Comparison of ENCODE assay signal across 16 cellular contexts in the genomic region with DNA sequence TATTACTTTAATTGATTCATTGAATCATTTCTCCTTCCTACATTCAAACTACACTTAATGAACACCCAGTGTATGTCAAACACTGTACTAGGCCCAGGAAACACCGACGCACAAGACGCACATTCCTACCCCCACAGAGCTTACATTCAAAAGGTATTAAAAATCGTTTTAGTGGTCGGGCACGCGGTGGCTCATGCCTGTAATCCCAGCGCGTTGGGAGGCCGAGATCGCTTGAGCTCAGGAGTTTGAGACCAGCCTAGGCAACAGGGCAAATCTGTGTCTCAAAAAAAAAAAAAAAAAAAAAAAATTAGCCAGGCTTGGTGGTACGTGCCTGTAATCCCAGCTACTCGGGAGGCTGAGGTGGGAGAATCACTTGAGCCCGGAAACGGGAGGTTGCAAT. TPM values are rescaled to one million over a fixed set of nuclear protein-coding genes. Genes with fewer than 3 reads are reported as not detected.
A peak's percentile ranks its signal among the peaks of the same experiment; 100 is the strongest.
DNase-seq lines count a peak whose midpoint lies in the region; ATAC-seq and TF ChIP-seq lines count a peak whose summit lies in the region.
"Had no signal": no experiment of that assay in that cellular context is flagged by ENCODE, and none has a peak within 500 bp of the region (broad histone marks: within the 10 kb centered on the region; RNA-seq: fewer than 3 reads in every experiment).

No MANE protein-coding gene starts in this region.

- H3K4me3 ChIP-seq in GM23338 (peak overlapping the region; percentile 57), sigmoid colon (no peak overlapping the region), left lung (no peak overlapping the region)

- WGBS in sigmoid colon, 2 donors = 12 to 20% methylated on average over 15 of the region's 15 CpGs

- ATAC-seq in GM23338 (no peak), left lung (no peak)
- no peak for ATAC-seq in activated naive CD8-positive, alpha-beta T cell treated with anti-CD3 and anti-CD28 coated beads, Interleukin-2, amount 50 U/mL, for 24 hours

- no peaks in the 10 kb centered on the region for H3K9me2 ChIP-seq in GM23338 (ENCODE audit: insufficient read depth)
- H3K9me2 ChIP-seq: SK-N-SH had no signal

- intact Hi-C loops in sigmoid colon (cut with DNase I) (no loop called here), left lung (cut with DNase I) (loop anchor here in 1 of 2 donors (10.0 kb wide), 1 partner anchor 198 kb away; no protein-coding TSS in a partner anchor)

- no peak overlapping the region for H3K27ac Mint-ChIP-seq in activated CD4-positive, alpha-beta T cell treated with anti-CD3 and anti-CD28 coated beads, Interleukin-2, amount 10 ng/mL, durations not matched to agents 7 days and 5 days
- H3K27ac Mint-ChIP-seq in GM23338 = no peak overlapping the region
- no peak overlapping the region for H3K27ac Mint-ChIP-seq in activated naive CD8-positive, alpha-beta T cell treated with anti-CD3 and anti-CD28 coated beads, Interleukin-2, amount 50 U/mL, for 24 hours
- H3K27ac Mint-ChIP-seq in neural crest cell (ENCODE audit: unreplicated experiment) = no peak overlapping the region

- H3K36me3 Mint-ChIP-seq in activated CD4-positive, alpha-beta T cell treated with anti-CD3 and anti-CD28 coated beads, Interleukin-2, amount 10 ng/mL, durations not matched to agents 7 days and 5 days (ENCODE audit: low read depth) = peaks cover 9% of the 10 kb centered on the region
- H3K36me3 Mint-ChIP-seq in GM23338 (ENCODE audit: low read depth) (no peaks in the 10 kb centered on the region), neural crest cell (ENCODE audit: low read depth) (no peaks in the 10 kb centered on the region)
- H3K36me3 Mint-ChIP-seq in activated naive CD8-positive, alpha-beta T cell treated with anti-CD3 and anti-CD28 coated beads, Interleukin-2, amount 50 U/mL, for 24 hours (ENCODE audit: low read depth) = no peaks in the 10 kb centered on the region

- H3K4me1 Mint-ChIP-seq in activated CD4-positive, alpha-beta T cell treated with anti-CD3 and anti-CD28 coated beads, Interleukin-2, amount 10 ng/mL, durations not matched to agents 7 days and 5 days = peaks cover 60% of the 10 kb centered on the region
- H3K4me1 Mint-ChIP-seq in GM23338 = peaks cover 37% of the 10 kb centered on the region
- peaks cover 34% of the 10 kb centered on the region for H3K4me1 Mint-ChIP-seq in activated naive CD8-positive, alpha-beta T cell treated with anti-CD3 and anti-CD28 coated beads, Interleukin-2, amount 50 U/mL, for 24 hours
- H3K4me1 Mint-ChIP-seq in neural crest cell = peaks cover 47% of the 10 kb centered on the region

- H3K79me2 ChIP-seq in GM23338 (replicated peaks; ENCODE audit: insufficient read depth) = no peaks in the 10 kb centered on the region

- H3K9me3 Mint-ChIP-seq in activated CD4-positive, alpha-beta T cell treated with anti-CD3 and anti-CD28 coated beads, Interleukin-2, amount 10 ng/mL, durations not matched to agents 7 days and 5 days = peaks cover 2% of the 10 kb centered on the region
- peaks cover 3% of the 10 kb centered on the region; the same call in 1 of the 3 replicates for H3K9me3 Mint-ChIP-seq in GM23338
- H3K9me3 Mint-ChIP-seq in activated naive CD8-positive, alpha-beta T cell treated with anti-CD3 and anti-CD28 coated beads, Interleukin-2, amount 50 U/mL, for 24 hours = peaks cover 3% of the 10 kb centered on the region
- H3K9me3 Mint-ChIP-seq in neural crest cell = no peaks in the 10 kb centered on the region

- DNase-seq in activated CD4-positive, alpha-beta T cell treated with anti-CD3 and anti-CD28 coated beads, Interleukin-2, amount 10 ng/mL, durations not matched to agents 7 days and 5 days = no peak
- DNase-seq in activated CD4-positive, alpha-beta T cell treated with anti-CD3 and anti-CD28 coated beads, Interleukin-2, amount 50 U/mL, for 4 hours = no peak
- DNase-seq in GM23338 (ENCODE audit: low spot score) = no peak
- DNase-seq in activated naive CD8-positive, alpha-beta T cell treated with anti-CD3 and anti-CD28 coated beads, Interleukin-2, amount 50 U/mL, for 24 hours = no peak
- DNase-seq in neural crest cell (ENCODE audit: low read depth, low spot score) = no peak
- no peak for DNase-seq in sigmoid colon
- no peak for DNase-seq in left lung
- no peak for DNase-seq in NCI-H1694 (lab: John Stamatoyannopoulos, UW)
- DNase-seq: NCI-H1048; NCI-H2171; NCI-H774; psoas muscle; SK-N-SH; stimulated activated CD4-positive, alpha-beta T cell treated with anti-CD3 and anti-CD28 coated beads, Interleukin-12 subunit alpha, Interleukin-12 subunit beta, amount 100 ng/mL, for 4 hours had no signal

- CTCF ChIA-PET in activated CD4-positive, alpha-beta T cell treated with anti-CD3 and anti-CD28 coated beads, Interleukin-2, amount 10 ng/mL, durations not matched to agents 7 days and 5 days (lab: Charles Lee) = interaction anchor here (0.9 to 4.0 kb wide), 5 partner anchors 8 to 216 kb away, joined by 3 to 45 read pairs (median 4); no protein-coding TSS in a partner anchor

- H2AFZ ChIP-seq in GM23338 = no peak overlapping the region

- H3K27me3 Mint-ChIP-seq in activated CD4-positive, alpha-beta T cell treated with anti-CD3 and anti-CD28 coated beads, Interleukin-2, amount 10 ng/mL, durations not matched to agents 7 days and 5 days = peaks cover 90% of the 10 kb centered on the region
- H3K27me3 Mint-ChIP-seq in GM23338 (ENCODE audit: insufficient read depth, low read depth, poor library complexity) (peaks cover 75% of the 10 kb centered on the region), neural crest cell (ENCODE audit: low read depth) (peaks cover 96% of the 10 kb centered on the region)
- H3K27me3 Mint-ChIP-seq in activated naive CD8-positive, alpha-beta T cell treated with anti-CD3 and anti-CD28 coated beads, Interleukin-2, amount 50 U/mL, for 24 hours = peaks cover 83% of the 10 kb centered on the region

- peaks cover 31% of the 10 kb centered on the region for H4K20me1 ChIP-seq in GM23338 (replicated peaks; ENCODE audit: insufficient read depth)

- no peaks in the 10 kb centered on the region; the same call in 1 of the 2 replicates for H3K36me3 ChIP-seq in GM23338 (ENCODE audit: insufficient read depth)
- no peaks in the 10 kb centered on the region for H3K36me3 ChIP-seq in sigmoid colon
- no peaks in the 10 kb centered on the region for H3K36me3 ChIP-seq in left lung

- H3K4me1 ChIP-seq in GM23338 (ENCODE audit: insufficient read depth) = peaks cover 60% of the 10 kb centered on the region
- peaks cover 0 to 27% (median 17%) of the 10 kb centered on the region in 4 donors for H3K4me1 ChIP-seq in sigmoid colon
- peaks cover 11 to 19% of the 10 kb centered on the region in 2 donors for H3K4me1 ChIP-seq in left lung

- H3K4me2 ChIP-seq in GM23338 = peak overlapping the region; percentile 86
- H3K4me2 ChIP-seq: SK-N-SH had no signal

- peaks cover 0 to 5% (median 0%) of the 10 kb centered on the region in 4 donors for H3K9me3 ChIP-seq in sigmoid colon
- no peaks in the 10 kb centered on the region for H3K9me3 ChIP-seq in left lung
- H3K9me3 ChIP-seq: psoas muscle, SK-N-SH had no signal

- no peak for TF ChIP-seq CTCF in GM23338 (conservative IDR thresholded peaks at IDR 0.05; ENCODE audit: low read depth in 2 of 2)
- no peak for TF ChIP-seq CTCF in neural crest cell (conservative IDR thresholded peaks at IDR 0.05)
- no peak for TF ChIP-seq CTCF in sigmoid colon (IDR thresholded peaks at IDR 0.05)
- TF ChIP-seq CTCF in left lung (IDR thresholded peaks at IDR 0.05) = no peak

- POLR2A ChIA-PET in activated CD4-positive, alpha-beta T cell treated with anti-CD3 and anti-CD28 coated beads, Interleukin-2, amount 10 ng/mL, durations not matched to agents 7 days and 5 days (lab: Charles Lee) = no interaction called here

- H3K27ac ChIP-seq in GM23338 (ENCODE audit: low read depth) = no peak overlapping the region
- H3K27ac ChIP-seq in sigmoid colon = no peak overlapping the region
- no peak overlapping the region for H3K27ac ChIP-seq in left lung
- H3K27ac ChIP-seq: psoas muscle had no signal

- H3K4me3 Mint-ChIP-seq in activated CD4-positive, alpha-beta T cell treated with anti-CD3 and anti-CD28 coated beads, Interleukin-2, amount 10 ng/mL, durations not matched to agents 7 days and 5 days = peak overlapping the region; percentile 64
- peak overlapping the region; percentile 77 for H3K4me3 Mint-ChIP-seq in GM23338
- peak overlapping the region; percentile 79 for H3K4me3 Mint-ChIP-seq in activated naive CD8-positive, alpha-beta T cell treated with anti-CD3 and anti-CD28 coated beads, Interleukin-2, amount 50 U/mL, for 24 hours
- H3K4me3 Mint-ChIP-seq in neural crest cell = peak overlapping the region; percentile 64

- no peak for TF ChIP-seq POLR2A in sigmoid colon (IDR thresholded peaks at IDR 0.05)

- H3K27me3 ChIP-seq in GM23338 (ENCODE audit: insufficient read depth) = peaks cover 97% of the 10 kb centered on the region
- H3K27me3 ChIP-seq in sigmoid colon = peaks cover 49 to 83% (median 65%) of the 10 kb centered on the region in 3 donors
- peaks cover 76 to 96% of the 10 kb centered on the region in 2 donors for H3K27me3 ChIP-seq in left lung

- no peak for TF ChIP-seq EP300 in sigmoid colon (IDR thresholded peaks at IDR 0.05)

- peaks cover 46% of the 10 kb centered on the region for H3F3A ChIP-seq in GM23338 (replicated peaks; ENCODE audit: low read depth)

TF ChIP-seq in GM23338, 12 proteins besides CTCF, POLR2A, EP300 and RAD21:
- TF ChIP-seq EZH2 (IDR thresholded peaks at IDR 0.05; ENCODE audit: low read depth, unreplicated experiment) = peak; percentile 33
- TF ChIP-seq, protein P1, sequence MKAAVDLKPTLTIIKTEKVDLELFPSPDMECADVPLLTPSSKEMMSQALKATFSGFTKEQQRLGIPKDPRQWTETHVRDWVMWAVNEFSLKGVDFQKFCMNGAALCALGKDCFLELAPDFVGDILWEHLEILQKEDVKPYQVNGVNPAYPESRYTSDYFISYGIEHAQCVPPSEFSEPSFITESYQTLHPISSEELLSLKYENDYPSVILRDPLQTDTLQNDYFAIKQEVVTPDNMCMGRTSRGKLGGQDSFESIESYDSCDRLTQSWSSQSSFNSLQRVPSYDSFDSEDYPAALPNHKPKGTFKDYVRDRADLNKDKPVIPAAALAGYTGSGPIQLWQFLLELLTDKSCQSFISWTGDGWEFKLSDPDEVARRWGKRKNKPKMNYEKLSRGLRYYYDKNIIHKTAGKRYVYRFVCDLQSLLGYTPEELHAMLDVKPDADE (IDR thresholded peaks at IDR 0.05) = no peak

RNA-seq across cellular contexts. Expression of a gene that starts 6.4 kb away (rescaled TPM):
- not detected for total RNA-seq in activated CD4-positive, alpha-beta T cell treated with anti-CD3 and anti-CD28 coated beads, Interleukin-2, amount 10 ng/mL, durations not matched to agents 7 days and 5 days
- not detected in 2 replicates for total RNA-seq in GM23338 (2014; rRNA removed; shearing (Covaris generic))
- polyA plus RNA-seq in GM23338 (2016; fragmentation: Nextera tagmentation; extraction: Ambion mirVana) = not detected in 2 replicates
- 4.1 and 4.2 TPM in 2 replicates for total RNA-seq in neural crest cell
- not detected for total RNA-seq in sigmoid colon
- polyA plus RNA-seq in sigmoid colon = not detected
- total RNA-seq in left lung = not detected
- total RNA-seq: A673, left ventricle myocardium superior, psoas muscle had no signal
- polyA plus RNA-seq: psoas muscle, SK-N-SH had no signal
